In genomic region chr3:132723551-132723950, GRCh38 we compare ENCODE assay signal across 9 cellular contexts. TPM values are rescaled to one million over a fixed set of nuclear protein-coding genes. Genes with fewer than 3 reads are reported as not detected.
DNase-seq lines count a peak whose midpoint lies in the region; ATAC-seq and TF ChIP-seq lines count a peak whose summit lies in the region.
"Had no signal": no experiment of that assay in that cellular context is flagged by ENCODE, and none has a peak within 500 bp of the region (broad histone marks: within the 10 kb centered on the region; RNA-seq: fewer than 3 reads in every experiment).

No MANE protein-coding gene starts in this region.

- ATAC-seq in GM21447 (IDR thresholded peaks at IDR 0.05; ENCODE audit: unreplicated experiment): no peak

- H3K27ac Mint-ChIP-seq in activated CD4-positive, alpha-beta T cell treated with anti-CD3 and anti-CD28 coated beads, Interleukin-2, amount 10 ng/mL, durations not matched to agents 7 days and 5 days: no peak overlapping the region
- H3K27ac Mint-ChIP-seq in activated T-helper 2 cell treated with anti-CD3 and anti-CD28 coated beads, Interferon-gamma antibody, Interleukin-2, Interleukin-4, amounts not matched to agents 10 μg/mL and 5 μg/mL and 100 μg/mL, durations not matched to agents 14 hours and 24 hours and 36 hours: no peak overlapping the region

- no peak overlapping the region for H3K9ac ChIP-seq in subcutaneous abdominal adipose tissue (ENCODE audit: low read length in 5 of 5)

- CTCF ChIA-PET in activated CD4-positive, alpha-beta T cell treated with anti-CD3 and anti-CD28 coated beads, Interleukin-2, amount 10 ng/mL, durations not matched to agents 7 days and 5 days (lab: Charles Lee): interaction anchor here (0.6 to 0.8 kb wide), 2 partner anchors 8 to 700 kb away, joined by 3 read pairs; no protein-coding TSS in a partner anchor

- peaks cover 0 to 31% (median 28%) of the 10 kb centered on the region in 5 donors for H3K4me1 ChIP-seq in subcutaneous abdominal adipose tissue (ENCODE audit: control insufficient read depth in 5 of 5, insufficient read depth in 5 of 5, low read length in 5 of 5)
- peaks cover 16 to 20% of the 10 kb centered on the region in 2 donors for H3K4me1 ChIP-seq in thyroid gland

- peaks cover 33% of the 10 kb centered on the region for H3K4me1 Mint-ChIP-seq in activated CD4-positive, alpha-beta T cell treated with anti-CD3 and anti-CD28 coated beads, Interleukin-2, amount 10 ng/mL, durations not matched to agents 7 days and 5 days
- H3K4me1 Mint-ChIP-seq in activated T-helper 2 cell treated with anti-CD3 and anti-CD28 coated beads, Interferon-gamma antibody, Interleukin-2, Interleukin-4, amounts not matched to agents 10 μg/mL and 5 μg/mL and 100 μg/mL, durations not matched to agents 14 hours and 24 hours and 36 hours (ENCODE audit: low read depth): peaks cover 28% of the 10 kb centered on the region

- DNase-seq in activated CD4-positive, alpha-beta T cell treated with anti-CD3 and anti-CD28 coated beads, Interleukin-2, amount 10 ng/mL, durations not matched to agents 7 days and 5 days: no peak
- no peak for DNase-seq in activated CD4-positive, alpha-beta T cell treated with anti-CD3 and anti-CD28 coated beads, Interleukin-2, amount 50 U/mL, for 1 hour
- no peak for DNase-seq in activated T-helper 2 cell treated with anti-CD3 and anti-CD28 coated beads, Interferon-gamma antibody, Interleukin-2, Interleukin-4, amounts not matched to agents 10 μg/mL and 5 μg/mL and 100 μg/mL, durations not matched to agents 14 hours and 24 hours and 36 hours (ENCODE audit: low spot score)
- DNase-seq in kidney tubule cell (ENCODE audit: low spot score): peak; percentile 2
- no peak for DNase-seq in NCI-H526 (lab: John Stamatoyannopoulos, UW)
- DNase-seq in thyroid gland: no peak
- DNase-seq: cortex of kidney had no signal

- H3K4me3 Mint-ChIP-seq in activated CD4-positive, alpha-beta T cell treated with anti-CD3 and anti-CD28 coated beads, Interleukin-2, amount 10 ng/mL, durations not matched to agents 7 days and 5 days: peak overlapping the region; percentile 76
- peak overlapping the region; percentile 86 for H3K4me3 Mint-ChIP-seq in activated T-helper 2 cell treated with anti-CD3 and anti-CD28 coated beads, Interferon-gamma antibody, Interleukin-2, Interleukin-4, amounts not matched to agents 10 μg/mL and 5 μg/mL and 100 μg/mL, durations not matched to agents 14 hours and 24 hours and 36 hours (ENCODE audit: low read depth)

- H3K27me3 ChIP-seq in subcutaneous abdominal adipose tissue (ENCODE audit: control insufficient read depth in 5 of 5, insufficient read depth in 4 of 5, low read length in 5 of 5): no peaks in the 10 kb centered on the region
- no peaks in the 10 kb centered on the region for H3K27me3 ChIP-seq in thyroid gland

- peaks cover 12% of the 10 kb centered on the region for H3K36me3 Mint-ChIP-seq in activated CD4-positive, alpha-beta T cell treated with anti-CD3 and anti-CD28 coated beads, Interleukin-2, amount 10 ng/mL, durations not matched to agents 7 days and 5 days (ENCODE audit: low read depth)
- peaks cover 8% of the 10 kb centered on the region for H3K36me3 Mint-ChIP-seq in activated T-helper 2 cell treated with anti-CD3 and anti-CD28 coated beads, Interferon-gamma antibody, Interleukin-2, Interleukin-4, amounts not matched to agents 10 μg/mL and 5 μg/mL and 100 μg/mL, durations not matched to agents 14 hours and 24 hours and 36 hours (ENCODE audit: low read depth)

- H3K36me3 ChIP-seq in subcutaneous abdominal adipose tissue (ENCODE audit: control insufficient read depth in 5 of 5, insufficient read depth in 5 of 5, low read length in 5 of 5) (peaks cover 1 to 4% (median 2%) of the 10 kb centered on the region in 5 donors), thyroid gland (peaks cover 0 to 2% of the 10 kb centered on the region in 2 donors)

- H3K27ac ChIP-seq in subcutaneous abdominal adipose tissue (ENCODE audit: low read depth, low read length) (no peak overlapping the region), thyroid gland (no peak overlapping the region)

- TF ChIP-seq CTCF in thyroid gland (IDR thresholded peaks at IDR 0.05): no peak

- H3K9me3 ChIP-seq in subcutaneous abdominal adipose tissue (ENCODE audit: control insufficient read depth in 5 of 5, low read length in 5 of 5) (no peaks in the 10 kb centered on the region), thyroid gland (no peaks in the 10 kb centered on the region)

- H3K27me3 Mint-ChIP-seq in activated CD4-positive, alpha-beta T cell treated with anti-CD3 and anti-CD28 coated beads, Interleukin-2, amount 10 ng/mL, durations not matched to agents 7 days and 5 days: no peaks in the 10 kb centered on the region
- H3K27me3 Mint-ChIP-seq in activated T-helper 2 cell treated with anti-CD3 and anti-CD28 coated beads, Interferon-gamma antibody, Interleukin-2, Interleukin-4, amounts not matched to agents 10 μg/mL and 5 μg/mL and 100 μg/mL, durations not matched to agents 14 hours and 24 hours and 36 hours (ENCODE audit: low read depth): peaks cover 2% of the 10 kb centered on the region

- H3K9me3 Mint-ChIP-seq in activated CD4-positive, alpha-beta T cell treated with anti-CD3 and anti-CD28 coated beads, Interleukin-2, amount 10 ng/mL, durations not matched to agents 7 days and 5 days: no peaks in the 10 kb centered on the region
- H3K9me3 Mint-ChIP-seq in activated T-helper 2 cell treated with anti-CD3 and anti-CD28 coated beads, Interferon-gamma antibody, Interleukin-2, Interleukin-4, amounts not matched to agents 10 μg/mL and 5 μg/mL and 100 μg/mL, durations not matched to agents 14 hours and 24 hours and 36 hours: no peaks in the 10 kb centered on the region

- H3K4me3 ChIP-seq in subcutaneous abdominal adipose tissue (ENCODE audit: low read depth in 1 of 5, low read length in 5 of 5): peak overlapping the region in 3 of 5 donors; percentile 82 to 86 (median 84)
- H3K4me3 ChIP-seq in thyroid gland (replicated peaks in 1 of 3): no peak overlapping the region

- no peak for TF ChIP-seq POLR2A in thyroid gland (IDR thresholded peaks at IDR 0.05)

- WGBS in thyroid gland, 2 donors: 73 to 75% methylated on average over 2 of the region's 2 CpGs

- POLR2A ChIA-PET in activated CD4-positive, alpha-beta T cell treated with anti-CD3 and anti-CD28 coated beads, Interleukin-2, amount 10 ng/mL, durations not matched to agents 7 days and 5 days (lab: Charles Lee): interaction anchor here (0.6 kb wide), 1 partner anchor 1814 kb away, joined by 3 read pairs; no protein-coding TSS in a partner anchor

- intact Hi-C loops in activated T-helper 2 cell treated with anti-CD3 and anti-CD28 coated beads, Interferon-gamma antibody, Interleukin-2, Interleukin-4, amounts not matched to agents 10 μg/mL and 5 μg/mL and 100 μg/mL, durations not matched to agents 14 hours and 24 hours and 36 hours (cut with micrococcal nuclease): loop anchor here (2.0 to 10.0 kb wide), 4 partner anchors 321 to 1761 kb away; partner anchors contain the start of genes ANAPC13 and SRPRB
- intact Hi-C loops in thyroid gland (cut with DNase I): loop anchor here (5.0 kb wide), 1 partner anchor 854 kb away; no protein-coding TSS in a partner anchor

RNA-seq across cellular contexts. Expression of gene NPHP3, which starts 1.3 kb away (rescaled TPM):
- 10 to 100 TPM; 14.3 to 14.4 TPM for total RNA-seq in activated CD4-positive, alpha-beta T cell treated with anti-CD3 and anti-CD28 coated beads, Interleukin-2, amount 10 ng/mL, durations not matched to agents 7 days and 5 days
- total RNA-seq in activated T-helper 2 cell treated with anti-CD3 and anti-CD28 coated beads, Interferon-gamma antibody, Interleukin-2, Interleukin-4, amounts not matched to agents 10 μg/mL and 5 μg/mL and 100 μg/mL, durations not matched to agents 14 hours and 24 hours and 36 hours: 16.1 and 20.5 TPM in 2 replicates
- 10 to 100 TPM; 34.4 to 74.8 (median 63.9) TPM for total RNA-seq in thyroid gland

Comparison
In these comparisons a context has a peak if more than half of its experiments do, and no peak if none do; other contexts are left out.
1. H3K4me3 ChIP-seq: peak in subcutaneous abdominal adipose tissue (3 of 5); none in thyroid gland (0 of 3).